ENCODE assay signal across 28 cellular contexts in genomic region chr16:52256310-52257078, GRCh38.
"Had no signal": no experiment of that assay in that cellular context is flagged by ENCODE, and none has a peak within 500 bp of the region (broad histone marks: within the 10 kb centered on the region; RNA-seq: fewer than 3 reads in every experiment).

No MANE protein-coding gene starts in this region.

- H3K4me3 ChIP-seq: esophagus squamous epithelium, heart right ventricle, left lung, mucosa of descending colon, psoas muscle, right atrium auricular region, spleen, testis, transverse colon had no signal

- H3K4me1 ChIP-seq: heart right ventricle, left lung, psoas muscle, right atrium auricular region, spleen, testis, transverse colon had no signal

- H3K9me3 ChIP-seq: esophagus squamous epithelium, heart right ventricle, left lung, mucosa of descending colon, psoas muscle, right atrium auricular region, spleen, testis, transverse colon had no signal

- H3K36me3 ChIP-seq: brain microvascular endothelial cell, esophagus squamous epithelium, heart right ventricle, left lung, right atrium auricular region, spleen, transverse colon had no signal

- H3K27me3 ChIP-seq: brain microvascular endothelial cell, esophagus squamous epithelium, left lung, right atrium auricular region, spleen, testis, transverse colon had no signal

- H3K27ac ChIP-seq: brain microvascular endothelial cell, esophagus squamous epithelium, heart right ventricle, left lung, psoas muscle, right atrium auricular region, spleen, testis, transverse colon had no signal

- ATAC-seq: heart right ventricle; left lung; mucosa of descending colon; natural killer cell treated with Interleukin-12 subunit alpha and Interleukin-12 subunit beta and Interleukin-15 and Interleukin-18, amount 100 ng/mL, for 72 hours; psoas muscle; T-helper 17 cell had no signal

- DNase-seq: activated CD4-positive, alpha-beta memory T cell treated with anti-CD3 and anti-CD28 coated beads, Interleukin-2, amount 10 ng/mL, durations not matched to agents 7 days and 5 days; activated CD4-positive, alpha-beta T cell treated with anti-CD3 and anti-CD28 coated beads, Interleukin-2, amount 10 ng/mL, durations not matched to agents 7 days and 5 days; activated CD4-positive, CD25-positive, alpha-beta regulatory T cell treated with anti-CD3 and anti-CD28 coated beads, Interleukin-2, amount 50 U/mL, for 72 hours; activated CD8-positive, alpha-beta memory T cell treated with anti-CD3 and anti-CD28 coated beads, Interleukin-2, amount 50 U/mL, for 48 hours; activated gamma-delta T cell; activated naive CD4-positive, alpha-beta T cell treated with anti-CD3 and anti-CD28 coated beads, Interleukin-2, amount 10 ng/mL, durations not matched to agents 7 days and 5 days; activated T-cell treated with anti-CD3 and anti-CD28 coated beads, Interleukin-2, amount 50 U/mL, for 24 hours; amniotic stem cell; brain microvascular endothelial cell; cortex of kidney; endodermal cell; esophagus squamous epithelium; foreskin melanocyte; heart right ventricle; islet precursor cell; left lung; mucosa of descending colon; psoas muscle; spleen; stimulated activated naive CD4-positive, alpha-beta T cell treated with Interleukin-2 at 50 U/mL for 16 hours; T-helper 17 cell; T1000; testis; transverse colon had no signal

- FAIRE-seq: astrocyte, urothelium cell line had no signal
